Comparison of ENCODE assay signal across 31 cellular contexts in the genomic region with DNA sequence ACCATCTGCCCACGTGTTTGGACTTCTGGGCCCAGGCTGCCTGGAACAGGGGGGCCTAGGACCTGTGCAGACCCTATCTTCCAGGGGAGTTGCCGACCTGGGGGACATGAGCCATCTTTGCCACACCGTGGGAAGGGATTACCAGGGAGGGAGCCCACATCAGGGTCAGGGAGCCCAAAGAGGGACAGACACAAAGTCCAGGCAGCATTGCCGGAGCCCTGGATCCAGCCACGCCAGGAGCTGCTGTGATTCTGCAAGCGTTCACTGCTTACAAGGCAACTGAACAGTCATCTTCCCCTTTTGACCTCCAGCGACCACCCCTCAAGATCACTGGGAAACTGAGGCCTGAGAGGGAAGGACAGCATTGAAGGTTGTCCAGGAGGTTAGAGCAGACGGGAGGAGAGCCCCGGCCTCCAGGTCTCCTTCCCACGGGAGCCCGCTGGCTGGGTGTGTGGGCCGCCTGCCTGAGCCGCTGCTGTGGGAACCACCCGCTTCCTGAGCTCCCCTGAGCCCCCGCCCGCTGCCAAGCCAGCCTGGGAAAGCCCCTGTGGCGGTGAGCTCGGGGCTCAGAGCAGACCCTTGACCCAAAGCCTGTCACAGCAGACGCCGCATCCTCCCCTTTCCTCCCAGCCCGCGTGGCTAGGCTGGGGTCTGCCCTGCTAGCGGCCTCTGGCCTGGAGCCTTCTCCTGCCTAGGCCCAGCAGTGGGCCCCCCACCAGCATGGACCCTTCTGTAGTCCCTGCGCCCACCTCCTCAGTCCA. TPM values are rescaled to one million over a fixed set of nuclear protein-coding genes. Genes with fewer than 3 reads are reported as not detected.
DNase-seq lines count a peak whose midpoint lies in the region; ATAC-seq, FAIRE-seq and TF ChIP-seq lines count a peak whose summit lies in the region.
"Had no signal": no experiment of that assay in that cellular context is flagged by ENCODE, and none has a peak within 500 bp of the region (broad histone marks: within the 10 kb centered on the region; RNA-seq: fewer than 3 reads in every experiment).

No MANE protein-coding gene starts in this region.

- intact Hi-C loops in left ventricle myocardium inferior (cut with micrococcal nuclease) (no loop called here), left cardiac atrium (cut with DNase I) (no loop called here), IMR-90 (cut with micrococcal nuclease) (no loop called here), endothelial cell of umbilical vein (cut with micrococcal nuclease) (no loop called here)

- POLR2A ChIA-PET in IMR-90 (lab: Charles Lee; ENCODE audit: unreplicated experiment) (interaction anchor here (0.5 to 0.6 kb wide), 2 partner anchors 11 kb away, joined by 3 to 20 read pairs; no protein-coding TSS in a partner anchor), endothelial cell of umbilical vein (lab: Charles Lee) (no interaction called here)

- TF ChIP-seq POLR2A in IMR-90 (IDR thresholded peaks at IDR 0.05; ENCODE audit: low read depth, low read length): no peak
- TF ChIP-seq POLR2A in endothelial cell of umbilical vein (IDR thresholded peaks at IDR 0.05; ENCODE audit: low read depth, low read length): no peak

- DNase-seq in left ventricle myocardium inferior: no peak
- no peak for DNase-seq in left cardiac atrium
- no peak for DNase-seq in IMR-90
- DNase-seq in endothelial cell of umbilical vein (ENCODE audit: low read depth, low spot score): peak; percentile 39
- DNase-seq in neuronal stem cell (ENCODE audit: low spot score): no peak
- no peak for DNase-seq in small intestine
- DNase-seq in NK-92 (lab: John Stamatoyannopoulos, UW; ENCODE audit: unreplicated experiment): no peak
- DNase-seq in NCI-H524 (lab: John Stamatoyannopoulos, UW): no peak
- DNase-seq: 8988T; activated CD4-positive, alpha-beta T cell treated with anti-CD3 and anti-CD28 coated beads for 4 hours; activated effector memory CD4-positive, alpha-beta T cell treated with Interleukin-2 at 50 U/mL for 16 hours; amygdala; effector CD4-positive, alpha-beta T cell; EL; H7; hippocampal formation; Karpas-422; left colon; NCI-H1417; NCI-H2029; NCI-H526; SIG-M5; stimulated activated naive CD4-positive, alpha-beta T cell treated with Interleukin-2 at 50 U/mL for 16 hours; WERI-Rb-1 had no signal

- H4K8ac ChIP-seq in IMR-90 (ENCODE audit: low read depth in 2 of 2, low read length in 2 of 2) (no peak overlapping the region), neuronal stem cell (ENCODE audit: low read depth, low read length) (no peak overlapping the region)

- H3K14ac ChIP-seq in IMR-90 (replicated peaks; ENCODE audit: low read depth, low read length) (no peak overlapping the region), neuronal stem cell (ENCODE audit: low read length) (peak overlapping the region; percentile 67)

- H3K27me3 ChIP-seq in left ventricle myocardium inferior (ENCODE audit: low read depth): no peaks in the 10 kb centered on the region
- no peaks in the 10 kb centered on the region for H3K27me3 ChIP-seq in IMR-90 (ENCODE audit: control insufficient read depth, insufficient read depth, low read length)
- no peaks in the 10 kb centered on the region for H3K27me3 ChIP-seq in endothelial cell of umbilical vein (ENCODE audit: control insufficient read depth in 2 of 2, insufficient read depth in 2 of 2, low read length in 2 of 2)
- H3K27me3 ChIP-seq in neuronal stem cell (ENCODE audit: control insufficient read depth in 3 of 3, insufficient read depth in 3 of 3, low read depth in 1 of 3, low read length in 3 of 3): no peaks in the 10 kb centered on the region
- H3K27me3 ChIP-seq in small intestine (ENCODE audit: control insufficient read depth in 2 of 2, insufficient read depth in 2 of 2, low read length in 2 of 2): no peaks in the 10 kb centered on the region
- H3K27me3 ChIP-seq: breast epithelium had no signal

- H2AK5ac ChIP-seq in IMR-90 (ENCODE audit: low read depth, low read length) (peak overlapping the region; percentile 9; the same call in 1 of the 2 replicates), neuronal stem cell (ENCODE audit: low read depth, low read length) (peak overlapping the region; percentile 85)

- no peaks in the 10 kb centered on the region for H4K20me1 ChIP-seq in IMR-90 (ENCODE audit: insufficient read depth, low read length)
- H4K20me1 ChIP-seq in endothelial cell of umbilical vein (replicated peaks; ENCODE audit: control insufficient read depth, extremely low read depth, insufficient read depth, low read length): no peaks in the 10 kb centered on the region

- no peak overlapping the region for H4K5ac ChIP-seq in IMR-90 (ENCODE audit: low read depth, low read length)

- H3K9me1 ChIP-seq in IMR-90 (ENCODE audit: insufficient read depth, low read length): peaks cover 16% of the 10 kb centered on the region
- H3K9me1 ChIP-seq in endothelial cell of umbilical vein (replicated peaks; ENCODE audit: control insufficient read depth, extremely low read depth, insufficient read depth, low read length): no peaks in the 10 kb centered on the region

- CTCF ChIA-PET in IMR-90 (lab: Yijun Ruan, JAX) (no interaction called here), endothelial cell of umbilical vein (lab: Charles Lee) (interaction anchor here (1.3 to 2.1 kb wide), 2 partner anchors 13 to 62 kb away, joined by 3 to 9 read pairs; no protein-coding TSS in a partner anchor)

- no peak for FAIRE-seq in endothelial cell of umbilical vein (lab: Jason Lieb, UNC)
- no peak for FAIRE-seq in small intestine (lab: Jason Lieb, UNC)
- FAIRE-seq: urothelium cell line had no signal

- no peak overlapping the region for H2BK15ac ChIP-seq in IMR-90 (ENCODE audit: low read depth, low read length)
- H2BK15ac ChIP-seq in neuronal stem cell (ENCODE audit: low read length): peak overlapping the region; percentile 13

- H3K36me3 ChIP-seq in left ventricle myocardium inferior: no peaks in the 10 kb centered on the region
- H3K36me3 ChIP-seq in IMR-90 (ENCODE audit: control insufficient read depth, insufficient read depth, low read length): no peaks in the 10 kb centered on the region
- no peaks in the 10 kb centered on the region for H3K36me3 ChIP-seq in endothelial cell of umbilical vein (ENCODE audit: control insufficient read depth in 2 of 2, extremely low read depth in 1 of 2, insufficient read depth in 2 of 2, low read length in 2 of 2)
- no peaks in the 10 kb centered on the region for H3K36me3 ChIP-seq in neuronal stem cell (replicated peaks in 1 of 2; ENCODE audit: control insufficient read depth in 2 of 2, insufficient read depth in 2 of 2, low read length in 2 of 2)
- no peaks in the 10 kb centered on the region for H3K36me3 ChIP-seq in small intestine (ENCODE audit: control insufficient read depth in 2 of 2, insufficient read depth in 2 of 2, low read length in 2 of 2)
- H3K36me3 ChIP-seq: breast epithelium, thoracic aorta, WERI-Rb-1 had no signal

- H3K4ac ChIP-seq in IMR-90 (ENCODE audit: low read depth, low read length): no peak overlapping the region
- H3K4ac ChIP-seq in neuronal stem cell (ENCODE audit: low read length): peak overlapping the region; percentile 46

- WGBS in IMR-90 (ENCODE audit: extremely low coverage in 2 of 2, insufficient read length in 1 of 2), 2 experiments: 84% methylated on average over 14 of the region's 24 CpGs; no CpG with 5 or more reads in 1 of the 2 experiments
- WGBS in neuronal stem cell (ENCODE audit: extremely low coverage in 2 of 2, insufficient read length in 2 of 2, insufficient replicate concordance in 1 of 2), 2 donors: no CpG with 5 or more reads among the region's 24 CpGs
- WGBS in small intestine, 3 donors: 66 to 83% (median 70%) methylated on average over 21 to 24 of the region's 24 CpGs

- peak overlapping the region; percentile 72 for H2AK9ac ChIP-seq in IMR-90 (replicated peaks; ENCODE audit: low read depth, low read length, poor library complexity)

- H3K23ac ChIP-seq in IMR-90 (ENCODE audit: low read depth, low read length) (no peak overlapping the region), neuronal stem cell (ENCODE audit: low read depth, low read length, poor library complexity) (peak overlapping the region; percentile 29)

- H4K91ac ChIP-seq in IMR-90 (ENCODE audit: insufficient read depth, low read depth, low read length) (no peak overlapping the region), neuronal stem cell (ENCODE audit: low read depth, low read length, poor library complexity) (peak overlapping the region; percentile 53)

- H2BK20ac ChIP-seq in IMR-90 (ENCODE audit: low read depth, low read length): no peak overlapping the region

- H3K4me1 ChIP-seq in left ventricle myocardium inferior (peaks cover 55% of the 10 kb centered on the region), IMR-90 (ENCODE audit: control insufficient read depth, insufficient read depth, low read length) (peaks cover 14% of the 10 kb centered on the region), endothelial cell of umbilical vein (ENCODE audit: control insufficient read depth, extremely low read depth, insufficient read depth, low read length) (peaks cover 7% of the 10 kb centered on the region), neuronal stem cell (ENCODE audit: control insufficient read depth in 2 of 2, insufficient read depth in 1 of 2, low read depth in 1 of 2, low read length in 2 of 2) (peaks cover 27 to 36% of the 10 kb centered on the region in 2 donors), small intestine (ENCODE audit: control insufficient read depth in 2 of 2, insufficient read depth in 1 of 2, low read depth in 1 of 2, low read length in 1 of 2) (peaks cover 0 to 7% of the 10 kb centered on the region in 2 donors)

- H3K9ac ChIP-seq in IMR-90 (ENCODE audit: low read depth, low read length): no peak overlapping the region
- H3K9ac ChIP-seq in endothelial cell of umbilical vein (replicated peaks; ENCODE audit: extremely low read depth, insufficient read depth, low read length): no peak overlapping the region
- no peak overlapping the region for H3K9ac ChIP-seq in neuronal stem cell (ENCODE audit: low read depth, low read length, poor library complexity)

- ATAC-seq in left cardiac atrium (no peak), IMR-90 (ENCODE audit: low read depth) (no peak)
- ATAC-seq: activated naive CD4-positive, alpha-beta T cell treated with anti-CD3 and anti-CD28 coated beads, Interleukin-2, amount 50 U/mL, for 72 hours; CD8-positive, alpha-beta T cell; left colon had no signal

- H3K18ac ChIP-seq in IMR-90 (ENCODE audit: low read depth, low read length) (no peak overlapping the region), neuronal stem cell (ENCODE audit: low read length) (peak overlapping the region; percentile 69)

- H3K4me3 ChIP-seq in left ventricle myocardium inferior (no peak overlapping the region), IMR-90 (ENCODE audit: insufficient read depth, low read depth, low read length) (no peak overlapping the region), endothelial cell of umbilical vein (replicated peaks in 1 of 3; ENCODE audit: insufficient read depth in 1 of 3, low read depth in 1 of 3, low read length in 3 of 3) (no peak overlapping the region), neuronal stem cell (ENCODE audit: low read length in 2 of 2) (no peak overlapping the region), small intestine (ENCODE audit: low read depth in 1 of 2, low read length in 2 of 2) (no peak overlapping the region)
- H3K4me3 ChIP-seq: breast epithelium, skin epidermis, thoracic aorta had no signal

- no peak for TF ChIP-seq RAD21 in IMR-90 (IDR thresholded peaks at IDR 0.05; ENCODE audit: low read length)

- no peak overlapping the region for H3K56ac ChIP-seq in IMR-90 (ENCODE audit: extremely low read depth, insufficient read depth, low read length)

- H2BK12ac ChIP-seq in neuronal stem cell (ENCODE audit: low read length): peak overlapping the region; percentile 91

- H3K4me2 ChIP-seq in IMR-90 (ENCODE audit: low read depth, low read length): no peak overlapping the region
- no peak overlapping the region for H3K4me2 ChIP-seq in endothelial cell of umbilical vein (ENCODE audit: insufficient read depth, low read length)
- H3K4me2 ChIP-seq in neuronal stem cell (ENCODE audit: insufficient read depth, low read length, poor library complexity, severe bottlenecking): no peak overlapping the region

- dilution Hi-C loops in IMR-90 (cut with HindIII; ENCODE audit: low sequenced_read_pairs, unreplicated experiment): no loop called here
- dilution Hi-C loops in endothelial cell of umbilical vein (cut with MboI; ENCODE audit: extremely low pct_ligation_motif_present, low sequenced_read_pairs): no loop called here

- H3K9me3 ChIP-seq in left ventricle myocardium inferior (replicated peaks) (no peaks in the 10 kb centered on the region), IMR-90 (ENCODE audit: control insufficient read depth, insufficient read depth, low read length) (peaks cover 7% of the 10 kb centered on the region; the same call in 1 of the 2 replicates), endothelial cell of umbilical vein (replicated peaks; ENCODE audit: control insufficient read depth, insufficient read depth, low read length) (no peaks in the 10 kb centered on the region), neuronal stem cell (replicated peaks in 1 of 2; ENCODE audit: control insufficient read depth in 2 of 2, insufficient read depth in 1 of 2, low read depth in 1 of 2, low read length in 2 of 2) (peaks cover 4 to 19% of the 10 kb centered on the region in 2 donors), small intestine (ENCODE audit: control insufficient read depth, low read depth) (no peaks in the 10 kb centered on the region)
- H3K9me3 ChIP-seq: thoracic aorta had no signal

- peak overlapping the region; percentile 51 for H2AFZ ChIP-seq in IMR-90 (replicated peaks; ENCODE audit: low read length, poor library complexity)
- no peak overlapping the region for H2AFZ ChIP-seq in endothelial cell of umbilical vein (ENCODE audit: low read depth, low read length)
- H2AFZ ChIP-seq in neuronal stem cell (ENCODE audit: low read length): no peak overlapping the region

- no peaks in the 10 kb centered on the region for H3K79me2 ChIP-seq in endothelial cell of umbilical vein (ENCODE audit: control insufficient read depth, insufficient read depth, low read length)

- H2BK5ac ChIP-seq in IMR-90 (ENCODE audit: low read depth, low read length, poor library complexity, severe bottlenecking): no peak overlapping the region
- H2BK5ac ChIP-seq in neuronal stem cell (ENCODE audit: low read length): peak overlapping the region; percentile 20

- H3K79me1 ChIP-seq in IMR-90 (ENCODE audit: low read depth in 1 of 2, low read length in 2 of 2): no peaks in the 10 kb centered on the region
- no peaks in the 10 kb centered on the region for H3K79me1 ChIP-seq in neuronal stem cell (ENCODE audit: low read depth, low read length)

- H3K27ac ChIP-seq in left ventricle myocardium inferior (replicated peaks) (peak overlapping the region; percentile 92), IMR-90 (ENCODE audit: insufficient read depth, low read length) (no peak overlapping the region), endothelial cell of umbilical vein (ENCODE audit: insufficient read depth, low read depth, low read length) (no peak overlapping the region), neuronal stem cell (replicated peaks; ENCODE audit: low read length) (no peak overlapping the region), small intestine (ENCODE audit: low read depth in 1 of 2, low read length in 1 of 2) (no peak overlapping the region)
- H3K27ac ChIP-seq: epithelial cell of prostate, thoracic aorta, WERI-Rb-1 had no signal

- no peak for TF ChIP-seq CTCF in left ventricle myocardium inferior (IDR thresholded peaks at IDR 0.05; ENCODE audit: borderline replicate concordance)
- no peak for TF ChIP-seq CTCF in IMR-90 (conservative IDR thresholded peaks at IDR 0.05; ENCODE audit: low read depth, low read length)
- no peak for TF ChIP-seq CTCF in endothelial cell of umbilical vein (IDR thresholded peaks at IDR 0.05; ENCODE audit: extremely low read depth in 1 of 2, insufficient read depth in 1 of 2, low read depth in 1 of 2, low read length in 2 of 2)

- H2BK120ac ChIP-seq in IMR-90 (ENCODE audit: low read depth, low read length) (no peak overlapping the region), neuronal stem cell (ENCODE audit: low read depth, low read length) (peak overlapping the region; percentile 94)

- in situ Hi-C loops in IMR-90 (cut with MboI; ENCODE audit: low sequenced_read_pairs): no loop called here

- BruUV-seq in IMR-90 (replicated peaks; lab: Mats Ljungman, UMichigan) (no TSS peak), endothelial cell of umbilical vein (replicated peaks; lab: Mats Ljungman, UMichigan) (no TSS peak)

RNA-seq across cellular contexts. Expression of a gene that starts 17.1 kb away (rescaled TPM):
- total RNA-seq in left ventricle myocardium inferior (17.6 TPM), left cardiac atrium (10 to 100 TPM; 22.7 to 36.0 TPM), IMR-90 (2012; rRNA removed) (1.8 and 2.5 TPM in 2 replicates), endothelial cell of umbilical vein (153 and 161 TPM in 2 replicates)
- polyA plus RNA-seq in IMR-90 (2012; rRNA removed) (6.0 and 6.9 TPM in 2 replicates), endothelial cell of umbilical vein (27.0 and 31.7 TPM in 2 replicates), small intestine (10 to 100 TPM in 1 of 3 donors, 1 to 10 TPM in 2; 1.8 to 19.8 (median 1.9) TPM)
- 4.0 and 8.0 TPM in 2 replicates for polyA plus RNA-seq in IMR-90 (2012; cell fraction: cytosol; rRNA removed)
- polyA plus RNA-seq in IMR-90 (2012; cell fraction: nucleus; rRNA removed; ENCODE audit: low replicate concordance): 19.2 and 42.7 TPM in 2 replicates
- 22.4 and 26.2 TPM in 2 replicates for polyA plus RNA-seq in endothelial cell of umbilical vein (2011; cell fraction: cytosol; rRNA removed)
- 75.3 and 84.8 TPM in 2 replicates for polyA plus RNA-seq in endothelial cell of umbilical vein (2011; cell fraction: nucleus; rRNA removed)
- polyA plus RNA-seq in endothelial cell of umbilical vein (2012): 33.7 and 50.3 TPM in 2 replicates
- 52.5 and 73.2 TPM in 2 replicates for polyA minus RNA-seq in endothelial cell of umbilical vein
- 13.9 TPM for polyA minus RNA-seq in endothelial cell of umbilical vein (2011; cell fraction: cytosol; rRNA and poly(A)+ RNA removed)
- polyA minus RNA-seq in endothelial cell of umbilical vein (2011; cell fraction: nucleus; rRNA and poly(A)+ RNA removed): 49.7 and 95.4 TPM in 2 replicates
- polyA plus RNA-seq in neuronal stem cell (2013, experiment 1 of 2): 32.9 TPM
- polyA plus RNA-seq in neuronal stem cell (2013, experiment 2 of 2): 33.2 TPM
